Comparison of ENCODE assay signal across 28 cellular contexts in the genomic region with DNA sequence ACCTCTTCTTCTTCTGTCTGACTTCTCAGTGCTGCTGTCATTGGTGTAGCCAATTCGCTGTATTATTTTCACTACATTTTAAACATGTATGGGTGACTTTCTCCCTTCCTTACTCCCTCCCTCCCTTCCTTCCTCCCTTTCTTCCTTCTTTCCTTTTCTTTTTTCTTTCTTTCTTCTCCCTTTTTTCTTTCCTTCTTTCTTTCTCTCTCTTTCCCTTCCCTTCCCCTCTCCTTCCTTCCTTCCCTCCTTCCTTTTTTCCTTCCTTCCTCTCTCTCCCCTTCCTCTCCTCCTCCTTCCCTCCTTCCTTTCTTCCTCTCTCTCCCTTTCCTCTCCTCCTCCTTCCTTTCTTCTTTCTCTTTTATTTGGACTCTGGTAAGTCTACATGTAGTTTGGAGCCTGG.
"Had no signal": no experiment of that assay in that cellular context is flagged by ENCODE, and none has a peak within 500 bp of the region (broad histone marks: within the 10 kb centered on the region; RNA-seq: fewer than 3 reads in every experiment).

No MANE protein-coding gene starts in this region.

- H3K27me3 ChIP-seq: right atrium auricular region, testis, thyroid gland had no signal

- ATAC-seq: left colon; left lung; lower lobe of right lung; natural killer cell; sciatic nerve; stimulated activated naive B cell treated with anti-CD40 and anti-IgM and Interleukin-4, amounts not matched to agents 10 μg/mL and 1 μg/mL and 100 μg/mL, for 72 hours; stimulated activated naive CD8-positive, alpha-beta T cell treated with anti-CD3 and anti-CD28 coated beads, Interleukin-15, Interleukin-2, amounts not matched to agents 100 U/mL and 50 U/mL, for 24 hours; upper lobe of right lung had no signal

- DNase-seq: hippocampal formation; left colon; left lung; lower lobe of right lung; mammary epithelial cell; mesenchymal stem cell; naive B cell; natural killer cell; nephron progenitor cell; occipital lobe; stimulated activated CD4-positive, alpha-beta T cell treated with anti-CD3 and anti-CD28 coated beads, Interleukin-12 subunit alpha, Interleukin-12 subunit beta, amount 100 ng/mL, for 4 hours; stimulated activated CD4-positive, alpha-beta T cell treated with anti-CD3 and anti-CD28 coated beads, Interleukin-15, amount 100 ng/mL, for 24 hours; stimulated activated CD4-positive, alpha-beta T cell treated with anti-CD3 and anti-CD28 coated beads, Interleukin-2, amount 100 ng/mL, for 24 hours; stimulated activated CD4-positive, alpha-beta T cell treated with anti-CD3 and anti-CD28 coated beads, Interleukin-4, amount 100 ng/mL, for 1 hour; stimulated activated naive B cell treated with anti-CD40 and anti-IgM and Interleukin-4, amounts not matched to agents 10 μg/mL and 1 μg/mL and 100 μg/mL, for 72 hours; stimulated activated naive CD8-positive, alpha-beta T cell treated with anti-CD3 and anti-CD28 coated beads, Interleukin-15, Interleukin-2, amounts not matched to agents 100 U/mL and 50 U/mL, for 24 hours; stomach; testis; thyroid gland; transverse colon; upper lobe of right lung had no signal

- H3K4me3 ChIP-seq: left lung, lower lobe of right lung, right atrium auricular region, skin epidermis, stomach, testis, thyroid gland, transverse colon, upper lobe of right lung had no signal

- H3K27ac Mint-ChIP-seq: mesothelial cell of epicardium; naive B cell; natural killer cell; nephron progenitor cell; neural progenitor cell; progenitor cell of endocrine pancreas; stimulated activated naive B cell treated with anti-CD40 and anti-IgM and Interleukin-4, amounts not matched to agents 10 μg/mL and 1 μg/mL and 100 μg/mL, for 72 hours had no signal

- H3K27ac ChIP-seq: left lung, lower lobe of right lung, neural progenitor cell, neutrophil, right atrium auricular region, skin epidermis, stomach, testis, thyroid gland, transverse colon, upper lobe of right lung had no signal

- H3K9me3 ChIP-seq: left lung, lower lobe of right lung, neutrophil, right atrium auricular region, stomach, testis, thyroid gland, transverse colon, upper lobe of right lung had no signal

- H3K9ac ChIP-seq: neural progenitor cell had no signal

- H3K36me3 ChIP-seq: left lung, lower lobe of right lung, neural progenitor cell, neutrophil, right atrium auricular region, stomach, thyroid gland, transverse colon, upper lobe of right lung had no signal

- H3K4me1 Mint-ChIP-seq: naive B cell; natural killer cell; stimulated activated naive B cell treated with anti-CD40 and anti-IgM and Interleukin-4, amounts not matched to agents 10 μg/mL and 1 μg/mL and 100 μg/mL, for 72 hours had no signal

- H3K4me3 Mint-ChIP-seq: naive B cell; natural killer cell; neural progenitor cell; stimulated activated naive B cell treated with anti-CD40 and anti-IgM and Interleukin-4, amounts not matched to agents 10 μg/mL and 1 μg/mL and 100 μg/mL, for 72 hours had no signal

- H3K36me3 Mint-ChIP-seq: mesothelial cell of epicardium; naive B cell; natural killer cell; neural progenitor cell; stimulated activated naive B cell treated with anti-CD40 and anti-IgM and Interleukin-4, amounts not matched to agents 10 μg/mL and 1 μg/mL and 100 μg/mL, for 72 hours had no signal

- H3K4me1 ChIP-seq: left lung, lower lobe of right lung, right atrium auricular region, stomach, testis, thyroid gland, transverse colon, upper lobe of right lung had no signal

- H3K9me3 Mint-ChIP-seq: mesothelial cell of epicardium, natural killer cell, nephron progenitor cell, neural progenitor cell had no signal
